Comparison of ENCODE assay signal across 7 cellular contexts in the genomic region with DNA sequence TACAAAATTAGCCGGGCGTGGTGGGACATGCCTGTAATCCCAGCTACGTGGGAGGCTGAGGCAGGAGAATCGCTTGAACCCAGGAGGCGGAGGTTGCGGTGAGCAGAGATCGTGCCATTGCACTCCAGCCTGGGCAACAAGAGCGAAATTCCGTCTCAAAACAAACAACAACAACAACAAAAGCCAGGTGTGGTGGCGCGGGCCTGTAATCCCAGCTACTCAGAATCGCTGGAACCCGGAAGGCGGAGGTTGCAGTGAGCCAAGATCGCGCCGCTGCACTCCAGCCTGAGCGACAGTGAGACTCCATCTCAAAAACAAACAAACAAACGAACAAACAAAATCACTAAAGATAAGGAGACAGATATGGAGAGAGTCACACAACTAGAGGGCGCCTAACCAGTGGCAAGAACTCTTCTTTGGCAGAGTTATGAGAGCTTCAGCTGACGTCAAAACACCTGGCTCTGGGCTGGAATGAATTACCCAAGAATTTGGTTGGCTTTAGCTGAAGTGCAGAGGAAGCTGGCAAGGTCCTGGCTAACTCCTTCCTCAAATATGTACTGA. TPM values are rescaled to one million over a fixed set of nuclear protein-coding genes. Genes with fewer than 3 reads are reported as not detected.
DNase-seq lines count a peak whose midpoint lies in the region; ATAC-seq, FAIRE-seq and TF ChIP-seq lines count a peak whose summit lies in the region.
"Not testable (repeated sequence)": the region's sequence is repeated elsewhere in the genome, so short reads cannot be mapped to it uniquely, and the experiment has no call there.

No MANE protein-coding gene starts in this region.

- not testable (repeated sequence) for H3K27me3 ChIP-seq in GM12878 (replicated peaks in 1 of 2; ENCODE audit: control insufficient read depth in 2 of 2, insufficient read depth in 2 of 2, low read length in 1 of 2); gastroesophageal sphincter

- not testable (repeated sequence) for H3K27ac ChIP-seq in GM12878 (ENCODE audit: control insufficient read depth, insufficient read depth)
- peak overlapping the region in 3 of 4 donors; percentile 83 to 91 (median 86) for H3K27ac ChIP-seq in gastroesophageal sphincter

- H3K4me1 Mint-ChIP-seq in T-helper 2 cell treated with Interferon-gamma antibody and Interleukin-4, amounts not matched to agents 5 μg/mL and 100 μg/mL, for 36 hours (ENCODE audit: low read depth): peaks cover 24% of the 10 kb centered on the region
- H3K4me1 Mint-ChIP-seq in neural crest cell: peaks cover 19% of the 10 kb centered on the region

- not testable (repeated sequence) for BruUV-seq in GM12878 (replicated peaks; lab: Mats Ljungman, UMichigan)

- peak overlapping the region; percentile 99 for H3K4me3 Mint-ChIP-seq in T-helper 2 cell treated with Interferon-gamma antibody and Interleukin-4, amounts not matched to agents 5 μg/mL and 100 μg/mL, for 36 hours
- peak overlapping the region; percentile 99 for H3K4me3 Mint-ChIP-seq in neural crest cell

- in situ Hi-C loops in GM12878 (cut with MboI): not testable (repeated sequence)

- not testable (repeated sequence) for TF ChIP-seq EP300 in GM12878 (IDR thresholded peaks at IDR 0.05; ENCODE audit: borderline replicate concordance in 1 of 2, control insufficient read depth in 1 of 2, low read depth in 2 of 2, low read length in 2 of 2); gastroesophageal sphincter (IDR thresholded peaks at IDR 0.05)

- TF ChIP-seq RAD21 in GM12878 (IDR thresholded peaks at IDR 0.05; ENCODE audit: insufficient read depth, low read depth, low read length): not testable (repeated sequence)

- not testable (repeated sequence) for H2AFZ ChIP-seq in GM12878 (ENCODE audit: control insufficient read depth, low read depth, low read length)

- POLR2A ChIA-PET in GM12878 (lab: Charles Lee): interaction anchor here (1.0 to 2.6 kb wide), 2 partner anchors 17 to 208 kb away, joined by 3 to 10 read pairs; partner anchors contain the start of genes DBF4B and EFTUD2

- 84% methylated on average over 21 of the region's 21 CpGs for WGBS in GM12878 (ENCODE audit: insufficient coverage, insufficient replicate concordance, low lambda C conversion rate, missing lambda C conversion rate)
- WGBS in gastroesophageal sphincter (ENCODE audit: low coverage in 1 of 2), 2 donors: 60 to 75% methylated on average over 4 to 9 of the region's 21 CpGs

- DNase-seq in ELR (ENCODE audit: low read depth) (peak; percentile 17), NCI-H748 (lab: John Stamatoyannopoulos, UW; ENCODE audit: unreplicated experiment) (peak; percentile 2)
- peak; percentile 57 for DNase-seq in Jurkat, Clone E6-1 (ENCODE audit: low read depth, low spot score)
- DNase-seq in T-helper 2 cell treated with Interferon-gamma antibody and Interleukin-4, amounts not matched to agents 5 μg/mL and 100 μg/mL, for 36 hours (ENCODE audit: low spot score); GM12878 (ENCODE audit: low read depth, low spot score); neural crest cell (ENCODE audit: low read depth, low spot score): not testable (repeated sequence)

- H3K9me3 ChIP-seq in GM12878 (replicated peaks; ENCODE audit: control insufficient read depth, insufficient read depth, low read length); gastroesophageal sphincter: not testable (repeated sequence)

- H3K4me3 ChIP-seq in Jurkat, Clone E6-1 (ENCODE audit: low read length); GM12878; gastroesophageal sphincter: not testable (repeated sequence)

- H3K4me2 ChIP-seq in GM12878 (ENCODE audit: control insufficient read depth, insufficient read depth): peak overlapping the region; percentile 87; the same call in 1 of the 2 replicates

- not testable (repeated sequence) for H3K36me3 Mint-ChIP-seq in T-helper 2 cell treated with Interferon-gamma antibody and Interleukin-4, amounts not matched to agents 5 μg/mL and 100 μg/mL, for 36 hours (ENCODE audit: low read depth); neural crest cell (ENCODE audit: low read depth)

- H3K36me3 ChIP-seq in GM12878 (ENCODE audit: control insufficient read depth in 2 of 2, insufficient read depth in 2 of 2, low read length in 1 of 2); gastroesophageal sphincter: not testable (repeated sequence)

- RAD21 ChIA-PET in GM12878 (lab: Charles Lee; ENCODE audit: unreplicated experiment): interaction anchor here (0.5 to 1.1 kb wide), 3 partner anchors 21 to 145 kb away, joined by 3 to 4 read pairs (median 4); no protein-coding TSS in a partner anchor

- peaks cover 18% of the 10 kb centered on the region for H3K79me2 ChIP-seq in GM12878 (ENCODE audit: control insufficient read depth, insufficient read depth, low read length)

- H3K4me1 ChIP-seq in GM12878 (ENCODE audit: control insufficient read depth, insufficient read depth, low read length): not testable (repeated sequence)
- H3K4me1 ChIP-seq in gastroesophageal sphincter: peaks cover 0 to 24% (median 7%) of the 10 kb centered on the region in 3 donors

- not testable (repeated sequence) for FAIRE-seq in GM12878 (lab: Jason Lieb, UNC)

- intact Hi-C loops in GM12878 (cut with micrococcal nuclease; ENCODE audit: unreplicated experiment): not testable (repeated sequence)

- not testable (repeated sequence) for H4K20me1 ChIP-seq in GM12878 (ENCODE audit: control insufficient read depth, insufficient read depth)

- peak overlapping the region; percentile 58 for H3K27ac Mint-ChIP-seq in T-helper 2 cell treated with Interferon-gamma antibody and Interleukin-4, amounts not matched to agents 5 μg/mL and 100 μg/mL, for 36 hours
- H3K27ac Mint-ChIP-seq in neural crest cell (ENCODE audit: unreplicated experiment): not testable (repeated sequence)

- peak; percentile 52 for ATAC-seq in GM12878
- ATAC-seq in gastroesophageal sphincter: not testable (repeated sequence)

- not testable (repeated sequence) for TF ChIP-seq POLR2A in GM12878 (IDR thresholded peaks at IDR 0.05; ENCODE audit: low read depth, low read length); gastroesophageal sphincter (IDR thresholded peaks at IDR 0.05)

- SMC1A ChIA-PET in GM12878 (lab: Charles Lee; ENCODE audit: uncharacterized antibody, unreplicated experiment): interaction anchor here (0.9 to 1.4 kb wide), 3 partner anchors 10 to 19 kb away, joined by 3 to 4 read pairs (median 4); partner anchors contain the start of gene DBF4B

- peak; percentile 33 to 36 (median 33); a peak in 4 of 6 replicates for TF ChIP-seq CTCF in GM12878 (IDR thresholded peaks at IDR 0.05 in 2 of 3, conservative IDR thresholded peaks at IDR 0.05 in 1 of 3; ENCODE audit: control insufficient read depth in 2 of 3, extremely low read depth in 1 of 3, insufficient read depth in 1 of 3, low read depth in 3 of 3, low read length in 3 of 3)
- not testable (repeated sequence) for TF ChIP-seq CTCF in gastroesophageal sphincter (IDR thresholded peaks at IDR 0.05); neural crest cell (conservative IDR thresholded peaks at IDR 0.05)

- H3K9me3 Mint-ChIP-seq in T-helper 2 cell treated with Interferon-gamma antibody and Interleukin-4, amounts not matched to agents 5 μg/mL and 100 μg/mL, for 36 hours; neural crest cell: not testable (repeated sequence)

- H3K9ac ChIP-seq in GM12878 (ENCODE audit: control insufficient read depth, insufficient read depth, low read length): not testable (repeated sequence)

- H3K27me3 Mint-ChIP-seq in T-helper 2 cell treated with Interferon-gamma antibody and Interleukin-4, amounts not matched to agents 5 μg/mL and 100 μg/mL, for 36 hours (ENCODE audit: low read depth); neural crest cell (ENCODE audit: low read depth): not testable (repeated sequence)

- CTCF ChIA-PET in GM12878 (lab: Yijun Ruan, JAX): interaction anchor here (0.6 to 2.5 kb wide), 12 partner anchors 9 to 187 kb away, joined by 3 to 28 read pairs (median 3); partner anchors contain the start of gene DBF4B

RNA-seq across cellular contexts. Expression of gene CCDC43, which starts 1.2 kb away (rescaled TPM):
- polyA plus RNA-seq in Jurkat, Clone E6-1 (2012; ENCODE audit: insufficient read depth, insufficient read length): 38.8 TPM
- 18.9 and 21.6 TPM in 2 replicates for total RNA-seq in GM12878 (2013; cell fraction: nucleolus; rRNA removed)
- 22.4 and 31.7 TPM in 2 replicates for total RNA-seq in GM12878 (2014; rRNA removed)
- 41.0 and 42.3 TPM in 2 replicates for total RNA-seq in GM12878 (2014; rRNA removed; fragmentation: Illumina TruSeq; extraction: Trizol)
- 22.6 and 25.7 TPM in 2 replicates for total RNA-seq in GM12878 (2021)
- polyA plus RNA-seq in GM12878 (2011; ENCODE audit: low read depth): 12.2 TPM
- 17.6 and 28.9 TPM in 2 replicates for polyA plus RNA-seq in GM12878 (2011; rRNA removed)
- 6.7 and 7.5 TPM in 2 replicates for polyA plus RNA-seq in GM12878 (2011; cell fraction: cytosol; rRNA removed)
- 6.2 and 6.5 TPM in 2 replicates for polyA plus RNA-seq in GM12878 (2011; cell fraction: nucleus; rRNA removed)
- polyA plus RNA-seq in GM12878 (2012): 15.2 and 17.5 TPM in 2 replicates
- 34.0 and 42.6 TPM in 2 replicates for polyA plus RNA-seq in GM12878 (2014; fragmentation: Illumina TruSeq; extraction: Trizol)
- polyA plus RNA-seq in GM12878 (2014; fragmentation: Nextera tagmentation; extraction: Ambion mirVana): 10 to 100 TPM; 10.8 to 15.7 TPM
- 19.6 and 21.0 TPM in 2 replicates for polyA plus RNA-seq in GM12878 (2014; rRNA removed)
- polyA plus RNA-seq in GM12878 (2016; fragmentation: Nextera tagmentation; extraction: Ambion mirVana): 10 to 100 TPM; 37.1 to 38.6 TPM
- polyA minus RNA-seq in GM12878 (2011; rRNA and poly(A)+ RNA removed): 12.9 and 16.6 TPM in 2 replicates
- polyA minus RNA-seq in GM12878 (2011; cell fraction: cytosol; rRNA and poly(A)+ RNA removed): 6.7 and 7.2 TPM in 2 replicates
- 3.1 and 6.3 TPM in 2 replicates for polyA minus RNA-seq in GM12878 (2011; cell fraction: nucleus; rRNA and poly(A)+ RNA removed)
- total RNA-seq in gastroesophageal sphincter: 10 to 100 TPM; 16.7 to 21.0 (median 18.6) TPM
- total RNA-seq in neural crest cell: 29.0 and 32.8 TPM in 2 replicates

RNA-seq across cellular contexts. Expression of gene DBF4B, which starts 17.6 kb away (rescaled TPM):
- 30.2 TPM for polyA plus RNA-seq in Jurkat, Clone E6-1 (2012; ENCODE audit: insufficient read depth, insufficient read length)
- total RNA-seq in GM12878 (2013; cell fraction: nucleolus; rRNA removed): 45.7 and 46.3 TPM in 2 replicates
- total RNA-seq in GM12878 (2014; rRNA removed): 10.0 and 12.1 TPM in 2 replicates
- 10.2 and 11.4 TPM in 2 replicates for total RNA-seq in GM12878 (2014; rRNA removed; fragmentation: Illumina TruSeq; extraction: Trizol)
- 16.7 and 24.6 TPM in 2 replicates for total RNA-seq in GM12878 (2021)
- 5.9 TPM for polyA plus RNA-seq in GM12878 (2011; ENCODE audit: low read depth)
- 14.6 and 20.4 TPM in 2 replicates for polyA plus RNA-seq in GM12878 (2011; rRNA removed)
- polyA plus RNA-seq in GM12878 (2011; cell fraction: cytosol; rRNA removed): 18.1 and 25.7 TPM in 2 replicates
- 51.8 and 61.0 TPM in 2 replicates for polyA plus RNA-seq in GM12878 (2011; cell fraction: nucleus; rRNA removed)
- 8.7 and 9.5 TPM in 2 replicates for polyA plus RNA-seq in GM12878 (2012)
- 15.8 and 21.8 TPM in 2 replicates for polyA plus RNA-seq in GM12878 (2014; fragmentation: Illumina TruSeq; extraction: Trizol)
- polyA plus RNA-seq in GM12878 (2014; fragmentation: Nextera tagmentation; extraction: Ambion mirVana): 1 to 10 TPM; 2.4 to 2.5 TPM
- polyA plus RNA-seq in GM12878 (2014; rRNA removed): 20.5 and 21.6 TPM in 2 replicates
- polyA plus RNA-seq in GM12878 (2016; fragmentation: Nextera tagmentation; extraction: Ambion mirVana): 10 to 100 TPM; 16.4 to 17.3 TPM
- polyA minus RNA-seq in GM12878 (2011; rRNA and poly(A)+ RNA removed): 14.4 and 22.3 TPM in 2 replicates
- 6.0 and 6.4 TPM in 2 replicates for polyA minus RNA-seq in GM12878 (2011; cell fraction: cytosol; rRNA and poly(A)+ RNA removed)
- polyA minus RNA-seq in GM12878 (2011; cell fraction: nucleus; rRNA and poly(A)+ RNA removed): 7.0 and 17.1 TPM in 2 replicates
- 1 to 10 TPM in 3 of 4 donors, under 1 TPM in 1; 0.96 to 7.2 (median 3.9) TPM for total RNA-seq in gastroesophageal sphincter
- 50.2 and 51.1 TPM in 2 replicates for total RNA-seq in neural crest cell

RNA-seq across cellular contexts. Expression of gene MEIOC, which starts 34.6 kb away (rescaled TPM):
- not detected for polyA plus RNA-seq in Jurkat, Clone E6-1 (2012; ENCODE audit: insufficient read depth, insufficient read length)
- 0.38 and 0.95 TPM in 2 replicates for total RNA-seq in GM12878 (2013; cell fraction: nucleolus; rRNA removed)
- total RNA-seq in GM12878 (2014; rRNA removed) (not detected in 2 replicates), GM12878 (2014; rRNA removed; fragmentation: Illumina TruSeq; extraction: Trizol) (0.04 TPM in 1 of 2 replicates, not detected in the other), GM12878 (2021) (not detected in 2 replicates), gastroesophageal sphincter (under 1 TPM in 2 of 4 donors, not detected in 2; 0.12 to 0.47 TPM), neural crest cell (0.70 and 1.3 TPM in 2 replicates)
- polyA plus RNA-seq in GM12878 (2011; ENCODE audit: low read depth): 0.42 TPM
- polyA plus RNA-seq in GM12878 (2011; rRNA removed) (0.03 TPM in 1 of 2 replicates, not detected in the other), GM12878 (2014; fragmentation: Illumina TruSeq; extraction: Trizol) (0.01 and 1.3 TPM in 2 replicates), GM12878 (2014; fragmentation: Nextera tagmentation; extraction: Ambion mirVana) (under 1 TPM; 0.11 to 0.13 TPM), GM12878 (2014; rRNA removed) (0.27 TPM in 1 of 2 replicates, not detected in the other), GM12878 (2016; fragmentation: Nextera tagmentation; extraction: Ambion mirVana) (under 1 TPM; 0.47 to 0.48 TPM)
- polyA plus RNA-seq in GM12878 (2011; cell fraction: cytosol; rRNA removed): 0.03 and 0.07 TPM in 2 replicates
- polyA plus RNA-seq in GM12878 (2011; cell fraction: nucleus; rRNA removed): 0.15 and 0.19 TPM in 2 replicates
- polyA plus RNA-seq in GM12878 (2012): 0.11 and 0.36 TPM in 2 replicates
- not detected in 2 replicates for polyA minus RNA-seq in GM12878 (2011; rRNA and poly(A)+ RNA removed)
- polyA minus RNA-seq in GM12878 (2011; cell fraction: cytosol; rRNA and poly(A)+ RNA removed): not detected in 2 replicates
- polyA minus RNA-seq in GM12878 (2011; cell fraction: nucleus; rRNA and poly(A)+ RNA removed): 0.19 and 0.24 TPM in 2 replicates
